8 cellular contexts compared by ENCODE assay signal in genomic region chr1:46131093-46131492, GRCh38. TPM values are rescaled to one million over a fixed set of nuclear protein-coding genes. Genes with fewer than 3 reads are reported as not detected.
DNase-seq lines count a peak whose midpoint lies in the region; ATAC-seq and TF ChIP-seq lines count a peak whose summit lies in the region.

No MANE protein-coding gene starts in this region.

- H3K4me3 ChIP-seq in coronary artery, result peak overlapping the region; percentile 79

- H3K27ac Mint-ChIP-seq in osteocyte (ENCODE audit: unreplicated experiment), result peak overlapping the region; percentile 100
- H3K27ac Mint-ChIP-seq in activated naive CD4-positive, alpha-beta T cell treated with anti-CD3 and anti-CD28 coated beads, Interleukin-2, amount 50 U/mL, for 72 hours, result no peak overlapping the region

- H3K4me1 Mint-ChIP-seq in osteocyte (ENCODE audit: unreplicated experiment), result peaks cover 52% of the 10 kb centered on the region

- TF ChIP-seq CTCF in coronary artery (IDR thresholded peaks at IDR 0.05) (no peak), osteocyte (IDR thresholded peaks at IDR 0.05) (no peak)

- peak overlapping the region; percentile 92 for H3K4me3 Mint-ChIP-seq in osteocyte (ENCODE audit: unreplicated experiment)

- ATAC-seq in GM18867 (IDR thresholded peaks at IDR 0.05; ENCODE audit: unreplicated experiment) (no peak), HG03139 (IDR thresholded peaks at IDR 0.05; ENCODE audit: unreplicated experiment) (no peak)
- no peak for ATAC-seq in activated naive CD4-positive, alpha-beta T cell treated with anti-CD3 and anti-CD28 coated beads, Interleukin-2, amount 50 U/mL, for 72 hours

- no peaks in the 10 kb centered on the region for H3K27me3 Mint-ChIP-seq in osteocyte (ENCODE audit: unreplicated experiment)

- no peaks in the 10 kb centered on the region for H3K36me3 Mint-ChIP-seq in osteocyte (ENCODE audit: unreplicated experiment)
- H3K36me3 Mint-ChIP-seq in activated naive CD4-positive, alpha-beta T cell treated with anti-CD3 and anti-CD28 coated beads, Interleukin-2, amount 50 U/mL, for 72 hours, result peaks cover 0 to 20% of the 10 kb centered on the region in 2 donors

- H3K9me3 Mint-ChIP-seq in osteocyte (ENCODE audit: unreplicated experiment), result no peaks in the 10 kb centered on the region
- H3K9me3 Mint-ChIP-seq in activated naive CD4-positive, alpha-beta T cell treated with anti-CD3 and anti-CD28 coated beads, Interleukin-2, amount 50 U/mL, for 72 hours, result no peaks in the 10 kb centered on the region

- DNase-seq in ELR (ENCODE audit: low read depth) (peak; percentile 37), M059J (ENCODE audit: low read depth) (peak; percentile 31), coronary artery (ENCODE audit: low spot score) (no peak), osteocyte (ENCODE audit: extremely low spot score, unreplicated experiment) (no peak), NCI-H2081 treated with DMSO at 0.1 percent for 48 hours (lab: John Stamatoyannopoulos, UW) (no peak)
- no peak for DNase-seq in activated naive CD4-positive, alpha-beta T cell treated with anti-CD3 and anti-CD28 coated beads, Interleukin-2, amount 50 U/mL, for 72 hours (ENCODE audit: low spot score in 2 of 2)

- peak overlapping the region in 1 of 2 donors; percentile 22 for H3K27ac ChIP-seq in coronary artery

RNA-seq across cellular contexts. Expression of gene PIK3R3, which starts 1.3 kb away (rescaled TPM):
- 13.1 and 20.6 TPM in 2 replicates for total RNA-seq in M059J (2014; rRNA removed; shearing (Covaris generic))
- total RNA-seq in osteocyte, result 33.2 and 33.9 TPM in 2 replicates
- 1 to 10 TPM in 1 of 2 donors, under 1 TPM in 1; 0.45 to 2.2 TPM for total RNA-seq in activated naive CD4-positive, alpha-beta T cell treated with anti-CD3 and anti-CD28 coated beads, Interleukin-2, amount 50 U/mL, for 72 hours

RNA-seq across cellular contexts. Expression of gene TSPAN1, which starts 43.8 kb away (rescaled TPM):
- 0.47 and 1.7 TPM in 2 replicates for total RNA-seq in M059J (2014; rRNA removed; shearing (Covaris generic))
- 0.68 and 0.91 TPM in 2 replicates for total RNA-seq in osteocyte
- total RNA-seq in activated naive CD4-positive, alpha-beta T cell treated with anti-CD3 and anti-CD28 coated beads, Interleukin-2, amount 50 U/mL, for 72 hours, result not detected

RNA-seq across cellular contexts. Expression of gene P3R3URF, which starts 45.2 kb away (rescaled TPM):
- not detected in 2 replicates for total RNA-seq in M059J (2014; rRNA removed; shearing (Covaris generic))
- not detected in 2 replicates for total RNA-seq in osteocyte
- total RNA-seq in activated naive CD4-positive, alpha-beta T cell treated with anti-CD3 and anti-CD28 coated beads, Interleukin-2, amount 50 U/mL, for 72 hours, result not detected

Comparison
In these comparisons a context has a peak if more than half of its experiments do, and no peak if none do; other contexts are left out.
1. DNase-seq: peak in ELR (single experiment) and M059J (single experiment); none in coronary artery (single experiment), osteocyte (single experiment), NCI-H2081 treated with DMSO at 0.1 percent for 48 hours (single experiment) and activated naive CD4-positive, alpha-beta T cell treated with anti-CD3 and anti-CD28 coated beads, Interleukin-2, amount 50 U/mL, for 72 hours (0 of 2).